ENCODE assay signal across 30 cellular contexts in genomic region chr6:148258868-148259267, GRCh38.
"Had no signal": no experiment of that assay in that cellular context is flagged by ENCODE, and none has a peak within 500 bp of the region (broad histone marks: within the 10 kb centered on the region; RNA-seq: fewer than 3 reads in every experiment).

No MANE protein-coding gene starts in this region.

- H3K4me1 ChIP-seq: adrenal gland, body of pancreas, esophagus muscularis mucosa, gastrocnemius medialis, heart right ventricle had no signal

- H3K27me3 ChIP-seq: adrenal gland, body of pancreas, esophagus muscularis mucosa, foreskin keratinocyte, gastrocnemius medialis, heart right ventricle had no signal

- H3K4me1 Mint-ChIP-seq: activated CD4-positive, alpha-beta T cell treated with anti-CD3 and anti-CD28 coated beads, Interleukin-2, amount 10 ng/mL, durations not matched to agents 7 days and 5 days; activated naive CD4-positive, alpha-beta T cell treated with anti-CD3 and anti-CD28 coated beads, Interleukin-2, amount 50 U/mL, for 24 hours; activated naive CD8-positive, alpha-beta T cell treated with anti-CD3 and anti-CD28 coated beads for 36 hours; activated naive CD8-positive, alpha-beta T cell treated with anti-CD3 and anti-CD28 coated beads, Interleukin-2, amount 50 U/mL, for 24 hours; activated T-helper 17 cell treated with anti-CD3 and anti-CD28 coated beads, Interleukin-2, amount 50 U/mL, for 72 hours had no signal

- H3K27ac ChIP-seq: adrenal gland, body of pancreas, esophagus muscularis mucosa, foreskin keratinocyte, gastrocnemius medialis, heart right ventricle had no signal

- H3K36me3 Mint-ChIP-seq: activated naive CD4-positive, alpha-beta T cell treated with anti-CD3 and anti-CD28 coated beads, Interleukin-2, amount 50 U/mL, for 24 hours; activated naive CD8-positive, alpha-beta T cell treated with anti-CD3 and anti-CD28 coated beads for 36 hours had no signal

- H3K27ac Mint-ChIP-seq: activated CD4-positive, alpha-beta T cell treated with anti-CD3 and anti-CD28 coated beads, Interleukin-2, amount 10 ng/mL, durations not matched to agents 7 days and 5 days; activated CD8-positive, alpha-beta T cell treated with anti-CD3 and anti-CD28 coated beads for 36 hours; activated naive CD4-positive, alpha-beta T cell treated with anti-CD3 and anti-CD28 coated beads, Interleukin-2, amount 50 U/mL, for 24 hours; activated naive CD8-positive, alpha-beta T cell treated with anti-CD3 and anti-CD28 coated beads for 36 hours; activated naive CD8-positive, alpha-beta T cell treated with anti-CD3 and anti-CD28 coated beads, Interleukin-2, amount 50 U/mL, for 24 hours; activated T-helper 17 cell treated with anti-CD3 and anti-CD28 coated beads, Interleukin-2, amount 50 U/mL, for 72 hours; effector memory CD8-positive, alpha-beta T cell; WTC11 had no signal

- H3K4me3 ChIP-seq: adrenal gland, body of pancreas, esophagus muscularis mucosa, gastrocnemius medialis, heart right ventricle had no signal

- H3K4me3 Mint-ChIP-seq: activated CD4-positive, alpha-beta T cell treated with anti-CD3 and anti-CD28 coated beads, Interleukin-2, amount 10 ng/mL, durations not matched to agents 7 days and 5 days; activated CD8-positive, alpha-beta T cell treated with anti-CD3 and anti-CD28 coated beads for 36 hours; activated naive CD4-positive, alpha-beta T cell treated with anti-CD3 and anti-CD28 coated beads, Interleukin-2, amount 50 U/mL, for 24 hours; activated naive CD8-positive, alpha-beta T cell treated with anti-CD3 and anti-CD28 coated beads for 36 hours; activated naive CD8-positive, alpha-beta T cell treated with anti-CD3 and anti-CD28 coated beads, Interleukin-2, amount 50 U/mL, for 24 hours; activated T-cell treated with anti-CD3 and anti-CD28 coated beads, Interleukin-2, amount 50 U/mL, for 4 hours; activated T-helper 17 cell treated with anti-CD3 and anti-CD28 coated beads, Interleukin-2, amount 50 U/mL, for 72 hours; effector memory CD8-positive, alpha-beta T cell; WTC11 had no signal

- DNase-seq: activated CD4-positive, alpha-beta T cell treated with anti-CD3 and anti-CD28 coated beads for 1 hour; activated CD4-positive, alpha-beta T cell treated with anti-CD3 and anti-CD28 coated beads for 4 hours; activated CD4-positive, alpha-beta T cell treated with anti-CD3 and anti-CD28 coated beads, Interleukin-2, amount 10 ng/mL, durations not matched to agents 7 days and 5 days; activated CD4-positive, alpha-beta T cell treated with anti-CD3 and anti-CD28 coated beads, Interleukin-2, amount 50 U/mL, for 4 hours; activated CD8-positive, alpha-beta memory T cell treated with anti-CD3 and anti-CD28 coated beads for 24 hours; activated CD8-positive, alpha-beta T cell treated with anti-CD3 and anti-CD28 coated beads for 36 hours; activated effector memory CD4-positive, alpha-beta T cell treated with Interleukin-2 at 50 U/mL for 16 hours; activated gamma-delta T cell treated with Interleukin-2 at 50 U/mL for 16 hours; activated naive CD4-positive, alpha-beta T cell treated with Interleukin-2 at 50 U/mL for 16 hours; activated naive CD8-positive, alpha-beta T cell treated with anti-CD3 and anti-CD28 coated beads for 36 hours; activated naive CD8-positive, alpha-beta T cell treated with anti-CD3 and anti-CD28 coated beads, Interleukin-2, amount 50 U/mL, for 24 hours; activated T-cell treated with anti-CD3 and anti-CD28 coated beads, Interleukin-2, amount 50 U/mL, for 4 hours; adrenal gland; amygdala; aorta; body of pancreas; caudate nucleus; cortex of kidney; dermis blood vessel endothelial cell; effector CD4-positive, alpha-beta T cell; effector memory CD8-positive, alpha-beta T cell; erythroblast; foreskin keratinocyte; gastrocnemius medialis; heart right ventricle; T-helper 2 cell had no signal

- H3K36me3 ChIP-seq: adrenal gland, esophagus muscularis mucosa, gastrocnemius medialis, heart right ventricle had no signal

- H3K9me3 ChIP-seq: adrenal gland, body of pancreas, esophagus muscularis mucosa, gastrocnemius medialis had no signal

- H3K9me3 Mint-ChIP-seq: activated CD4-positive, alpha-beta T cell treated with anti-CD3 and anti-CD28 coated beads, Interleukin-2, amount 10 ng/mL, durations not matched to agents 7 days and 5 days; activated CD8-positive, alpha-beta T cell treated with anti-CD3 and anti-CD28 coated beads for 36 hours; activated naive CD4-positive, alpha-beta T cell treated with anti-CD3 and anti-CD28 coated beads, Interleukin-2, amount 50 U/mL, for 24 hours; activated naive CD8-positive, alpha-beta T cell treated with anti-CD3 and anti-CD28 coated beads for 36 hours; activated naive CD8-positive, alpha-beta T cell treated with anti-CD3 and anti-CD28 coated beads, Interleukin-2, amount 50 U/mL, for 24 hours; activated T-cell treated with anti-CD3 and anti-CD28 coated beads, Interleukin-2, amount 50 U/mL, for 4 hours; activated T-helper 17 cell treated with anti-CD3 and anti-CD28 coated beads, Interleukin-2, amount 50 U/mL, for 72 hours; effector memory CD8-positive, alpha-beta T cell had no signal
